ENCODE assay signal across 8 cellular contexts in the genomic region with DNA sequence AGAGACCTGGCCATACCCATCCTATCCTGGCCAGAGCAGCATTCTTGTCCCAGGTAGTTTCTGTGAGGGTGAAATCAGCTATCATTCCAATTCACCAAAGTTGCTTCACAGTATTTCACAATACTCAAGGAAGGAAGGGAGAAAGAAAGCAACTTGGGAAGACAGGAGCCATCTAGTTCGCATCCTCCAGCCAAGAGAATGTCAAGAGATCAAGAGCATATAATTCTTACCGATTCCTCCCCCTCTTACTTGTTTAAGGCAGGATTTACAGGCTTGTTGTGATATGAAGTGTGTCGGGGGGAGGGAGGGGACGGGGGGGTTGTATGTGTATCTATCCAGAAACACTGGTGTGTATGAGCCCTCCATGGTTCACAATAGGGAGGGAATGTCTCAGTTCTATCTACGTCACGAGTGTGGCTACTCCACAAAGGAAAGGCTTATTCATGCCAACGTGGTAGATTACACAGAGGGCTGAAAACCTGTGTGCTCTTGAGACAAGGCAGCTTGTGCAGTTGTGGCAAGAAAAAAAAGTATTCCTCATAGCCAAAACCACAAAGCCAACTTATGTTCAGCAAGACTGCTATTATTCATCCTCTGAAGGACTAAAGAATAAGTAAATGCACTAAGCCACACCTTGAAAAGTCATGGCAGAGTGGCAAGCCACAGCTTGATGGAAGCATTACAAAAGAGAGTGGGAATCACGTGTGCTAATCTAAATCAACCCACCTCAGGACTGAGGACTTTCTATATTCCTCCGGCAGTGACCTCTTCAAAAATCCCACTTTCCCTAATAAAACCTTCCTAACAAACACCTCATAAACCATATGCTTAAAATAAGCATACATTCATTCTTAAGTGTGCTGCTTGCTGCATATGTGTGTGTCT. TPM values are rescaled to one million over a fixed set of nuclear protein-coding genes. Genes with fewer than 3 reads are reported as not detected.
A peak's percentile ranks its signal among the peaks of the same experiment; 100 is the strongest.
DNase-seq lines count a peak whose midpoint lies in the region; ATAC-seq and TF ChIP-seq lines count a peak whose summit lies in the region.

No MANE protein-coding gene starts in this region.

- peak overlapping the region; percentile 95 to 100 (median 98) for H3K27ac ChIP-seq in sigmoid colon

- peak overlapping the region; percentile 5 for H3K4me3 Mint-ChIP-seq in endothelial cell (ENCODE audit: unreplicated experiment)

- peaks cover 67% of the 10 kb centered on the region for H3K36me3 Mint-ChIP-seq in endothelial cell (ENCODE audit: low read depth, unreplicated experiment)

- no peaks in the 10 kb centered on the region for H3K9me3 Mint-ChIP-seq in endothelial cell (ENCODE audit: unreplicated experiment)

- H3K4me3 ChIP-seq in sigmoid colon = no peak overlapping the region

- DNase-seq in GM03348 (ENCODE audit: low spot score) = peak; percentile 68
- DNase-seq in OCI-M1 (lab: John Stamatoyannopoulos, UW) = peak; percentile 93
- DNase-seq in endothelial cell (ENCODE audit: low spot score) = no peak
- DNase-seq in sigmoid colon = peak; percentile 86
- DNase-seq in DMS153 treated with DMSO at 0.1 percent for 48 hours (lab: John Stamatoyannopoulos, UW; ENCODE audit: unreplicated experiment) = no peak
- DNase-seq in NCI-H748 treated with DMSO at 0.1 percent for 48 hours (lab: John Stamatoyannopoulos, UW) = no peak
- DNase-seq in NCI-H510A (lab: John Stamatoyannopoulos, UW) = no peak

- intact Hi-C loops in sigmoid colon (cut with DNase I) = loop anchor here (2.0 kb wide), 2 partner anchors 16 to 32 kb away; no protein-coding TSS in a partner anchor

- TF ChIP-seq CTCF in endothelial cell (IDR thresholded peaks at IDR 0.05; ENCODE audit: unreplicated experiment) (no peak), sigmoid colon (IDR thresholded peaks at IDR 0.05) (no peak)

- TF ChIP-seq POLR2A in sigmoid colon (IDR thresholded peaks at IDR 0.05) = no peak

- H3K4me1 ChIP-seq in sigmoid colon = peaks cover 0 to 94% (median 88%) of the 10 kb centered on the region in 4 donors

- no peaks in the 10 kb centered on the region for H3K9me3 ChIP-seq in sigmoid colon

- 50 to 79% methylated on average over 9 of the region's 9 CpGs for WGBS in sigmoid colon, 2 donors

- peaks cover 13% of the 10 kb centered on the region for H3K27me3 Mint-ChIP-seq in endothelial cell (ENCODE audit: unreplicated experiment)

- peak overlapping the region; percentile 67 for H3K27ac Mint-ChIP-seq in endothelial cell (ENCODE audit: unreplicated experiment)

- no peak for ATAC-seq in HG02840 (IDR thresholded peaks at IDR 0.05; ENCODE audit: low FRiP score, unreplicated experiment)

- H3K36me3 ChIP-seq in sigmoid colon = peaks cover 7 to 29% (median 12%) of the 10 kb centered on the region in 4 donors

- peak in 3 of 4 donors; percentile 31 to 79 (median 54) for TF ChIP-seq EP300 in sigmoid colon (IDR thresholded peaks at IDR 0.05)

- H3K4me1 Mint-ChIP-seq in endothelial cell (ENCODE audit: unreplicated experiment) = peaks cover 80% of the 10 kb centered on the region

- no peaks in the 10 kb centered on the region for H3K27me3 ChIP-seq in sigmoid colon

RNA-seq across cellular contexts. Expression of a gene that starts 35.0 kb away (rescaled TPM):
- total RNA-seq in endothelial cell (ENCODE audit: unreplicated experiment) = 380 TPM
- total RNA-seq in sigmoid colon = 100 to 1,000 TPM; 247 to 569 (median 360) TPM
- polyA plus RNA-seq in sigmoid colon = 10 to 100 TPM; 38.4 to 50.2 (median 49.2) TPM

Comparison
In these comparisons a context has a peak if more than half of its experiments do, and no peak if none do; other contexts are left out.
1. DNase-seq: peak in GM03348 (single experiment), OCI-M1 (single experiment) and sigmoid colon (single experiment); none in endothelial cell (single experiment), DMS153 treated with DMSO at 0.1 percent for 48 hours (single experiment), NCI-H748 treated with DMSO at 0.1 percent for 48 hours (single experiment) and NCI-H510A (single experiment).